29 cellular contexts compared by ENCODE assay signal in the genomic region with DNA sequence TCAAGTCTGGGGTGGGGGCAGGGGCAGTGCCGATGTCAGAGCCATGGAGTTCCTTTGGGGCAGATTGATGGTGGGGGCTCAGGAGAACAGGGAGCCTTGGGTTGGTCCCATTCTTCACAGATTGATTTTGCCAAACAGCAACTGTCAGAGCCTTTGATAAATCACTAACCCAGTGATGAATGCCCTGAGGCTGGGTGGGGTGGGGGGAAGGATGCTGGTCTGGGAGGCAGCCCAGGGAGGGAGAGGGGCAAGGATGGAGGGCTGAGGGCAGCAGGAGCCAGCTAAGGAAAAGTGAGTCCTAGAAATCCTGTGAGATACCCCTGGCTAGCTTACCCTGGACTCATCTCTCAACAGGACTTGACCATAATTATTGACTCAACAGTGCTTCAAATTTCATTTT.
A peak's percentile ranks its signal among the peaks of the same experiment; 100 is the strongest.
DNase-seq lines count a peak whose midpoint lies in the region; ATAC-seq and TF ChIP-seq lines count a peak whose summit lies in the region.
"Had no signal": no experiment of that assay in that cellular context is flagged by ENCODE, and none has a peak within 500 bp of the region (broad histone marks: within the 10 kb centered on the region; RNA-seq: fewer than 3 reads in every experiment).

No MANE protein-coding gene starts in this region.

- H3K4me3 ChIP-seq in BE2C (ENCODE audit: low read depth, low read length) (no peak overlapping the region), Karpas-422 (ENCODE audit: low read length) (no peak overlapping the region), brain microvascular endothelial cell (ENCODE audit: low read depth, low read length) (no peak overlapping the region)
- H3K4me3 ChIP-seq: A549; BLaER1; BLaER1 treated with 17β-estradiol and CSF1 and Interleukin-3, amounts not matched to agents 10 nM and 100 nM had no signal

- DNase-seq in BE2C, result peak; percentile 52
- no peak for DNase-seq in Karpas-422
- DNase-seq in posterior vena cava (ENCODE audit: low spot score), result peak; percentile 58
- DNase-seq in brain microvascular endothelial cell, result no peak
- no peak for DNase-seq in nucleus accumbens (lab: John Stamatoyannopoulos, UW)
- DNase-seq: 8988T; ACHN; AML-193; C1 segment of cervical spinal cord; Caco-2; Calu3; CD4-positive, alpha-beta memory T cell; CD4-positive, alpha-beta T cell; CD4-positive, CD25-positive, alpha-beta regulatory T cell; CD8-positive, alpha-beta memory T cell; CD8-positive, alpha-beta T cell; COR-L47; DMS 273 treated with DMSO at 0.1 percent for 48 hours; DMS153; DMS53; DMS79; DMS79 treated with DMSO at 0.1 percent for 48 hours; DND-41 had no signal

- H3K27me3 ChIP-seq in BE2C, result no peaks in the 10 kb centered on the region
- no peaks in the 10 kb centered on the region for H3K27me3 ChIP-seq in Karpas-422 (ENCODE audit: low read length)
- peaks cover 8% of the 10 kb centered on the region for H3K27me3 ChIP-seq in brain microvascular endothelial cell (replicated peaks)
- H3K27me3 ChIP-seq: BLaER1; BLaER1 treated with 17β-estradiol and CSF1 and Interleukin-3, amounts not matched to agents 10 nM and 100 nM had no signal

- no peak for TF ChIP-seq CTCF in BE2C (IDR thresholded peaks at IDR 0.05; ENCODE audit: low read depth, low read length)
- no peak for TF ChIP-seq CTCF in brain microvascular endothelial cell (IDR thresholded peaks at IDR 0.05; ENCODE audit: low read depth, low read length, missing control alignments)

- H3K27ac ChIP-seq in Karpas-422 (ENCODE audit: low read length), result peak overlapping the region; percentile 83
- no peak overlapping the region for H3K27ac ChIP-seq in brain microvascular endothelial cell
- H3K27ac ChIP-seq: 22Rv1; A549; BLaER1; BLaER1 treated with 17β-estradiol and CSF1 and Interleukin-3, amounts not matched to agents 10 nM and 100 nM; C4-2B had no signal

- H3K9ac ChIP-seq in Karpas-422 (ENCODE audit: low read length), result peak overlapping the region; percentile 46
- H3K9ac ChIP-seq: BLaER1; BLaER1 treated with 17β-estradiol and CSF1 and Interleukin-3, amounts not matched to agents 10 nM and 100 nM had no signal

- ATAC-seq in HG02885 (IDR thresholded peaks at IDR 0.05; ENCODE audit: poor library complexity, unreplicated experiment), result no peak
- ATAC-seq: A549; CD8-positive, alpha-beta T cell had no signal

- H3K4me1 ChIP-seq in BE2C, result peaks cover 50% of the 10 kb centered on the region
- H3K4me1 ChIP-seq in Karpas-422 (ENCODE audit: low read length), result peaks cover 96% of the 10 kb centered on the region
- H3K4me1 ChIP-seq: A549 had no signal

- H3K9me2 ChIP-seq in Karpas-422 (replicated peaks; ENCODE audit: insufficient read depth, low read length), result no peaks in the 10 kb centered on the region

- no peaks in the 10 kb centered on the region for H3K79me2 ChIP-seq in Karpas-422 (ENCODE audit: low read length)

- in situ Hi-C loops in brain microvascular endothelial cell (cut with HindIII; ENCODE audit: low pct_ligation_motif_present, low sequenced_read_pairs), result no loop called here

- no peak overlapping the region for H2AFZ ChIP-seq in Karpas-422 (ENCODE audit: low read length)

- H3K36me3 ChIP-seq in BE2C, result no peaks in the 10 kb centered on the region
- no peaks in the 10 kb centered on the region for H3K36me3 ChIP-seq in Karpas-422 (ENCODE audit: insufficient read depth, low read length)
- H3K36me3 ChIP-seq in brain microvascular endothelial cell (replicated peaks), result no peaks in the 10 kb centered on the region
- H3K36me3 ChIP-seq: BLaER1; BLaER1 treated with 17β-estradiol and CSF1 and Interleukin-3, amounts not matched to agents 10 nM and 100 nM had no signal

- intact Hi-C loops in posterior vena cava (cut with DNase I), result no loop called here

- H3K9me3 ChIP-seq in BE2C (no peaks in the 10 kb centered on the region), Karpas-422 (ENCODE audit: low read length) (no peaks in the 10 kb centered on the region)
- H3K9me3 ChIP-seq: A549; BLaER1; BLaER1 treated with 17β-estradiol and CSF1 and Interleukin-3, amounts not matched to agents 10 nM and 100 nM; Caco-2 had no signal

- peak overlapping the region; percentile 52 for H3K4me2 ChIP-seq in Karpas-422 (ENCODE audit: low read depth, low read length, poor library complexity, severe bottlenecking)
- H3K4me2 ChIP-seq: A549; BLaER1; BLaER1 treated with 17β-estradiol and CSF1 and Interleukin-3, amounts not matched to agents 10 nM and 100 nM had no signal

- no peaks in the 10 kb centered on the region for H4K20me1 ChIP-seq in Karpas-422 (ENCODE audit: insufficient read depth, low read depth, low read length)

Comparison
In these comparisons a context has a peak if more than half of its experiments do, and no peak if none do; other contexts are left out.
1. DNase-seq: peak in BE2C (single experiment) and posterior vena cava (single experiment); none in Karpas-422 (single experiment), brain microvascular endothelial cell (single experiment) and nucleus accumbens (0 of 56).